ENCODE assay signal across 23 cellular contexts in the genomic region with DNA sequence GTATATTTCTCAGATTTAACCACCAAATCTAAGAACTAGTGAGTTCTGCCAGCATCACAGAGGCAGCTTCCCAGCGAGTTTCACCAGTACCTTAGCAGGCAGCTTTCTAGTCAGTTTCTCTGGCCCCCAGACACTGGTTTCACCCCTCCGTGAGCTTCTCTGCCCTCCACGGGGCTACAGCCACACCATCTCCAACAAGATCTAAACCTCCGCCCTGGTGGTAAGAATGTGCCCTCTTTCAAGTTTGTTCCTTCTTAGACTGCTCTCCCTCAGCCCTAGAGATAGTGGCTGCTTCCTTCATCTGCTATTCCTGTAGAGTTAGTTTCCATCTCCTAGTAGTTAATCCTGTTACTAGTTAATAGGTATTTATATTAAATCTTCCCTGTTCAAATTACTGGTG.
DNase-seq lines count a peak whose midpoint lies in the region; ATAC-seq and TF ChIP-seq lines count a peak whose summit lies in the region.
"Had no signal": no experiment of that assay in that cellular context is flagged by ENCODE, and none has a peak within 500 bp of the region (broad histone marks: within the 10 kb centered on the region; RNA-seq: fewer than 3 reads in every experiment).

No MANE protein-coding gene starts in this region.

- no peaks in the 10 kb centered on the region; the same call in 1 of the 2 replicates for H3K36me3 Mint-ChIP-seq in WTC11
- no peaks in the 10 kb centered on the region for H3K36me3 Mint-ChIP-seq in activated CD8-positive, alpha-beta T cell treated with anti-CD3 and anti-CD28 coated beads for 36 hours (ENCODE audit: low read depth)

- H3K27me3 Mint-ChIP-seq in WTC11 (ENCODE audit: low read depth) = no peaks in the 10 kb centered on the region
- no peaks in the 10 kb centered on the region for H3K27me3 Mint-ChIP-seq in activated CD8-positive, alpha-beta T cell treated with anti-CD3 and anti-CD28 coated beads for 36 hours
- H3K27me3 Mint-ChIP-seq: CD4-positive, alpha-beta T cell had no signal

- CTCF ChIA-PET in HCT116 (lab: Charles Lee) = no interaction called here
- CTCF ChIA-PET in WTC11 (lab: Charles Lee) = interaction anchor here (0.6 to 1.2 kb wide), 3 partner anchors 19 to 38 kb away, joined by 3 to 4 read pairs (median 4); no protein-coding TSS in a partner anchor
- CTCF ChIA-PET in activated CD8-positive, alpha-beta T cell treated with anti-CD3 and anti-CD28 coated beads for 36 hours (lab: Charles Lee) = no interaction called here

- POLR2A ChIA-PET in HCT116 (lab: Charles Lee) = no interaction called here
- POLR2A ChIA-PET in WTC11 (lab: Charles Lee) = no interaction called here
- POLR2A ChIA-PET in activated CD8-positive, alpha-beta T cell treated with anti-CD3 and anti-CD28 coated beads for 36 hours (lab: Charles Lee) = no interaction called here

- H3K4me1 Mint-ChIP-seq in WTC11 = no peaks in the 10 kb centered on the region
- no peaks in the 10 kb centered on the region for H3K4me1 Mint-ChIP-seq in activated CD8-positive, alpha-beta T cell treated with anti-CD3 and anti-CD28 coated beads for 36 hours (ENCODE audit: low read depth)

- H3K79me2 ChIP-seq in HCT116 (ENCODE audit: insufficient read depth, low read length) = no peaks in the 10 kb centered on the region

- no peak for TF ChIP-seq POLR2A in HCT116 (IDR thresholded peaks at IDR 0.05; ENCODE audit: borderline replicate concordance, extremely low read depth, insufficient read depth, insufficient read length)

- H3K27me3 ChIP-seq in HCT116 (ENCODE audit: insufficient read depth, low read length) = no peaks in the 10 kb centered on the region
- H3K27me3 ChIP-seq: BLaER1, Peyer's patch, SJCRH30 had no signal

- no peaks in the 10 kb centered on the region for H4K20me1 ChIP-seq in HCT116 (ENCODE audit: insufficient read depth)
- H4K20me1 ChIP-seq: BLaER1 had no signal

- H3K9me3 Mint-ChIP-seq in WTC11 = peaks cover 6% of the 10 kb centered on the region
- no peaks in the 10 kb centered on the region for H3K9me3 Mint-ChIP-seq in activated CD8-positive, alpha-beta T cell treated with anti-CD3 and anti-CD28 coated beads for 36 hours

- ATAC-seq in HCT116 (peak; percentile 52; the same call in 1 of the 2 replicates), WTC11 (peak; percentile 81), HG03571 (IDR thresholded peaks at IDR 0.05; ENCODE audit: unreplicated experiment) (no peak)
- no peak for ATAC-seq in activated CD8-positive, alpha-beta T cell treated with anti-CD3 and anti-CD28 coated beads for 36 hours

- no peak overlapping the region for H3K27ac ChIP-seq in HCT116 (ENCODE audit: low read depth, low read length)
- H3K27ac ChIP-seq: BLaER1, GM23248, HL-60, Peyer's patch, SJCRH30 had no signal

- TF ChIP-seq CTCF in HCT116 (IDR thresholded peaks at IDR 0.05 in 2 of 3, conservative IDR thresholded peaks at IDR 0.05 in 1 of 3; ENCODE audit: borderline replicate concordance in 1 of 3, insufficient read depth in 1 of 3, low read depth in 2 of 3, low read length in 2 of 3) = peak in 1 of 3 experiments; percentile 17; a peak in 1 of 6 replicates
- no peak for TF ChIP-seq CTCF in WTC11 (IDR thresholded peaks at IDR 0.05)
- peak; percentile 32 for TF ChIP-seq CTCF in epithelial cell of proximal tubule (conservative IDR thresholded peaks at IDR 0.05; ENCODE audit: low read depth, low read length)
- no peak for TF ChIP-seq CTCF in activated CD8-positive, alpha-beta T cell treated with anti-CD3 and anti-CD28 coated beads for 36 hours (IDR thresholded peaks at IDR 0.05)

- no peak overlapping the region for H2AFZ ChIP-seq in HCT116 (ENCODE audit: low read depth, low read length, poor library complexity, severe bottlenecking)
- H2AFZ ChIP-seq: GM23248 had no signal

- intact Hi-C loops in HCT116 (cut with micrococcal nuclease) = no loop called here
- intact Hi-C loops in activated CD8-positive, alpha-beta T cell treated with anti-CD3 and anti-CD28 coated beads for 36 hours (cut with micrococcal nuclease) = no loop called here

- H3K4me1 ChIP-seq in HCT116 (ENCODE audit: control insufficient read depth in 1 of 2, insufficient read depth in 2 of 2, low read length in 2 of 2) = no peaks in the 10 kb centered on the region
- H3K4me1 ChIP-seq: BLaER1, Peyer's patch, SJCRH30 had no signal

- no peak overlapping the region for H3K4me3 Mint-ChIP-seq in WTC11
- H3K4me3 Mint-ChIP-seq in activated CD8-positive, alpha-beta T cell treated with anti-CD3 and anti-CD28 coated beads for 36 hours = no peak overlapping the region
- H3K4me3 Mint-ChIP-seq: CD4-positive, alpha-beta T cell had no signal

- H3K9me2 ChIP-seq in HCT116 (ENCODE audit: insufficient read depth) = no peaks in the 10 kb centered on the region

- TF ChIP-seq RAD21 in HCT116 (IDR thresholded peaks at IDR 0.05; ENCODE audit: low read depth) = no peak

- no peak overlapping the region for H3K4me2 ChIP-seq in HCT116 (ENCODE audit: low read length)
- H3K4me2 ChIP-seq: BLaER1 had no signal

- H3K9ac ChIP-seq in HCT116 (ENCODE audit: low read length) = no peak overlapping the region
- H3K9ac ChIP-seq: BLaER1, GM23248 had no signal

- no peak overlapping the region for H3K27ac Mint-ChIP-seq in WTC11
- H3K27ac Mint-ChIP-seq in activated CD8-positive, alpha-beta T cell treated with anti-CD3 and anti-CD28 coated beads for 36 hours = no peak overlapping the region
- H3K27ac Mint-ChIP-seq: CD4-positive, alpha-beta T cell had no signal

- DNase-seq in HCT116 (ENCODE audit: low read depth, low spot score) (no peak), WTC11 (ENCODE audit: low spot score) (no peak), epithelial cell of proximal tubule (ENCODE audit: low read depth) (no peak), foreskin melanocyte (no peak), NCI-H2171 (lab: John Stamatoyannopoulos, UW) (no peak)
- no peak for DNase-seq in activated CD8-positive, alpha-beta T cell treated with anti-CD3 and anti-CD28 coated beads for 36 hours
- DNase-seq: ACHN; CD4-positive, alpha-beta T cell; COR-L47; DMS 273 treated with DMSO at 0.1 percent for 48 hours; DMS79 treated with DMSO at 0.1 percent for 48 hours; GM23248; IMR-90; NCI-H1105; NCI-H146; NCI-H2029; NCI-H345; NCI-H774; Peyer's patch; SJCRH30 had no signal

- RAD21 ChIA-PET in HCT116 (lab: Charles Lee; ENCODE audit: low non-redundant PET in 1 of 2, low total read pairs in 2 of 2, uncharacterized antibody in 2 of 2, unreplicated experiment in 2 of 2) = no interaction called here

- no peaks in the 10 kb centered on the region for H3K9me3 ChIP-seq in HCT116 (ENCODE audit: control insufficient read depth in 1 of 2, insufficient read depth in 1 of 2, low read depth in 1 of 2, low read length in 2 of 2)
- H3K9me3 ChIP-seq: BLaER1, Peyer's patch, SJCRH30 had no signal

- no peaks in the 10 kb centered on the region for H3K36me3 ChIP-seq in HCT116 (ENCODE audit: control insufficient read depth in 1 of 2, insufficient read depth in 2 of 2, low read length in 2 of 2)
- H3K36me3 ChIP-seq: BLaER1, Peyer's patch, SJCRH30 had no signal

- H3K4me3 ChIP-seq in HCT116 (replicated peaks in 1 of 2; ENCODE audit: low read depth in 1 of 2, low read length in 2 of 2) (no peak overlapping the region), epithelial cell of proximal tubule (ENCODE audit: low read depth, low read length) (no peak overlapping the region)
- H3K4me3 ChIP-seq: BLaER1, GM23248, Peyer's patch, SJCRH30 had no signal

- BruUV-seq in HCT116 (replicated peaks; lab: Mats Ljungman, UMichigan) = no TSS peak

TF ChIP-seq in HCT116, 20 proteins besides CTCF, POLR2A, EP300 and RAD21 (continues in another document):
- no peak for TF ChIP-seq EZH2phosphoT487 (IDR thresholded peaks at IDR 0.05; ENCODE audit: borderline replicate concordance)
- TF ChIP-seq SP1 (IDR thresholded peaks at IDR 0.05; ENCODE audit: low read depth) = no peak
- no peak for TF ChIP-seq CBX3 (IDR thresholded peaks at IDR 0.05; ENCODE audit: low read depth)
- no peak for TF ChIP-seq FOSL1 (IDR thresholded peaks at IDR 0.05; ENCODE audit: low read depth)
- no peak for TF ChIP-seq JUND (IDR thresholded peaks at IDR 0.05)
- no peak for TF ChIP-seq ELF1 (IDR thresholded peaks at IDR 0.05; ENCODE audit: borderline replicate concordance, low read depth)
- TF ChIP-seq, protein P1, sequence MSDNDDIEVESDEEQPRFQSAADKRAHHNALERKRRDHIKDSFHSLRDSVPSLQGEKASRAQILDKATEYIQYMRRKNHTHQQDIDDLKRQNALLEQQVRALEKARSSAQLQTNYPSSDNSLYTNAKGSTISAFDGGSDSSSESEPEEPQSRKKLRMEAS (IDR thresholded peaks at IDR 0.05) = no peak

TF ChIP-seq in WTC11, 78 proteins besides CTCF, POLR2A, EP300 and RAD21 (continues in another document):
- TF ChIP-seq, protein P2, sequence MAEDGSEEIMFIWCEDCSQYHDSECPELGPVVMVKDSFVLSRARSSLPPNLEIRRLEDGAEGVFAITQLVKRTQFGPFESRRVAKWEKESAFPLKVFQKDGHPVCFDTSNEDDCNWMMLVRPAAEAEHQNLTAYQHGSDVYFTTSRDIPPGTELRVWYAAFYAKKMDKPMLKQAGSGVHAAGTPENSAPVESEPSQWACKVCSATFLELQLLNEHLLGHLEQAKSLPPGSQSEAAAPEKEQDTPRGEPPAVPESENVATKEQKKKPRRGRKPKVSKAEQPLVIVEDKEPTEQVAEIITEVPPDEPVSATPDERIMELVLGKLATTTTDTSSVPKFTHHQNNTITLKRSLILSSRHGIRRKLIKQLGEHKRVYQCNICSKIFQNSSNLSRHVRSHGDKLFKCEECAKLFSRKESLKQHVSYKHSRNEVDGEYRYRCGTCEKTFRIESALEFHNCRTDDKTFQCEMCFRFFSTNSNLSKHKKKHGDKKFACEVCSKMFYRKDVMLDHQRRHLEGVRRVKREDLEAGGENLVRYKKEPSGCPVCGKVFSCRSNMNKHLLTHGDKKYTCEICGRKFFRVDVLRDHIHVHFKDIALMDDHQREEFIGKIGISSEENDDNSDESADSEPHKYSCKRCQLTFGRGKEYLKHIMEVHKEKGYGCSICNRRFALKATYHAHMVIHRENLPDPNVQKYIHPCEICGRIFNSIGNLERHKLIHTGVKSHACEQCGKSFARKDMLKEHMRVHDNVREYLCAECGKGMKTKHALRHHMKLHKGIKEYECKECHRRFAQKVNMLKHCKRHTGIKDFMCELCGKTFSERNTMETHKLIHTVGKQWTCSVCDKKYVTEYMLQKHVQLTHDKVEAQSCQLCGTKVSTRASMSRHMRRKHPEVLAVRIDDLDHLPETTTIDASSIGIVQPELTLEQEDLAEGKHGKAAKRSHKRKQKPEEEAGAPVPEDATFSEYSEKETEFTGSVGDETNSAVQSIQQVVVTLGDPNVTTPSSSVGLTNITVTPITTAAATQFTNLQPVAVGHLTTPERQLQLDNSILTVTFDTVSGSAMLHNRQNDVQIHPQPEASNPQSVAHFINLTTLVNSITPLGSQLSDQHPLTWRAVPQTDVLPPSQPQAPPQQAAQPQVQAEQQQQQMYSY (CRISPR knock-in tag; IDR thresholded peaks at IDR 0.05) = no peak
- TF ChIP-seq OVOL2 (CRISPR knock-in tag; IDR thresholded peaks at IDR 0.05; ENCODE audit: borderline replicate concordance) = no peak

Comparison
In these comparisons a context has a peak if more than half of its experiments do, and no peak if none do; other contexts are left out.
1. ATAC-seq: peak in HCT116 (single experiment) and WTC11 (single experiment); none in HG03571 (single experiment) and activated CD8-positive, alpha-beta T cell treated with anti-CD3 and anti-CD28 coated beads for 36 hours (single experiment).